1 cellular context compared by ENCODE assay signal in the genomic region with DNA sequence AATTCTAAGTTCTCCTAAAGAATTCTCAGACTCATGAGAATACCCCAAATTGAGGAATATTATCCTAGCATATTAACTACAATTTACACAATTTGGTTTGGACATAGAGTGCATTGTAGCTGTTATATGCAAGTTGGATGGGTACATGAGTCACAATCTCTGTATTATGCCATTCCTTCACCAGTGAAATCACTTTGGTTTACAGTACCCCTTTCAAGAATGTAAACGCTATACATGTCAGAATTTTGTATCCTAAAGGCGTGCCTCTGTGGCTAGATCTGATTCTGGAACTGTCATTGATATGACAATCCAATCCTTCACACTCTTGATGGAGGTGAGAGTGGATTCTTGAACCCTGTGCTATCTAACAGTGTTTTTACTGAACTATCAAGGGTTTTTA.
TF ChIP-seq lines count a peak whose summit lies in the region.

No MANE protein-coding gene starts in this region.

TF ChIP-seq in HepG2, 621 proteins besides CTCF, POLR2A, EP300 and RAD21:
- TF ChIP-seq CBFB (CRISPR knock-in tag; IDR thresholded peaks at IDR 0.05) (no peak), JDP2 (CRISPR knock-in tag; IDR thresholded peaks at IDR 0.05; ENCODE audit: borderline replicate concordance) (no peak), ZFP36L2 (CRISPR knock-in tag; IDR thresholded peaks at IDR 0.05) (no peak), KDM5B (CRISPR knock-in tag; IDR thresholded peaks at IDR 0.05; ENCODE audit: borderline replicate concordance) (no peak), ZNF235 (CRISPR knock-in tag; IDR thresholded peaks at IDR 0.05; ENCODE audit: borderline replicate concordance) (no peak), ZNF766 (CRISPR knock-in tag; IDR thresholded peaks at IDR 0.05; ENCODE audit: borderline replicate concordance) (no peak), MED8 (CRISPR knock-in tag; IDR thresholded peaks at IDR 0.05; ENCODE audit: insufficient replicate concordance) (no peak), ZMYM4 (CRISPR knock-in tag; IDR thresholded peaks at IDR 0.05) (no peak), ZNF18 (CRISPR knock-in tag; IDR thresholded peaks at IDR 0.05; ENCODE audit: insufficient replicate concordance) (no peak)
- TF ChIP-seq, protein P1, sequence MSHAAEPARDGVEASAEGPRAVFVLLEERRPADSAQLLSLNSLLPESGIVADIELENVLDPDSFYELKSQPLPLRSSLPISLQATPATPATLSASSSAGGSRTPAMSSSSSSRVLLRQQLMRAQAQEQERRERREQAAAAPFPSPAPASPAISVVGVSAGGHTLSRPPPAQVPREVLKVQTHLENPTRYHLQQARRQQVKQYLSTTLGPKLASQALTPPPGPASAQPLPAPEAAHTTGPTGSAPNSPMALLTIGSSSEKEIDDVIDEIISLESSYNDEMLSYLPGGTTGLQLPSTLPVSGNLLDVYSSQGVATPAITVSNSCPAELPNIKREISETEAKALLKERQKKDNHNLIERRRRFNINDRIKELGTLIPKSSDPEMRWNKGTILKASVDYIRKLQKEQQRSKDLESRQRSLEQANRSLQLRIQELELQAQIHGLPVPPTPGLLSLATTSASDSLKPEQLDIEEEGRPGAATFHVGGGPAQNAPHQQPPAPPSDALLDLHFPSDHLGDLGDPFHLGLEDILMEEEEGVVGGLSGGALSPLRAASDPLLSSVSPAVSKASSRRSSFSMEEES (CRISPR knock-in tag; IDR thresholded peaks at IDR 0.05): no peak
